24 cellular contexts compared by ENCODE assay signal in genomic region chr15:79186616-79187015, GRCh38.
DNase-seq lines count a peak whose midpoint lies in the region; ATAC-seq and TF ChIP-seq lines count a peak whose summit lies in the region.
"Had no signal": no experiment of that assay in that cellular context is flagged by ENCODE, and none has a peak within 500 bp of the region (broad histone marks: within the 10 kb centered on the region; RNA-seq: fewer than 3 reads in every experiment).

No MANE protein-coding gene starts in this region.

- no peaks in the 10 kb centered on the region for H3K4me1 ChIP-seq in HEK293 (ENCODE audit: control insufficient read depth, insufficient read depth, low read length)
- H3K4me1 ChIP-seq in RWPE2 (ENCODE audit: insufficient read depth, poor library complexity, severe bottlenecking), result no peaks in the 10 kb centered on the region
- H3K4me1 ChIP-seq: BE2C had no signal

- H3K27ac ChIP-seq in HEK293 (ENCODE audit: extremely low read depth, low read depth, low read length) (no peak overlapping the region), RWPE2 (ENCODE audit: poor library complexity, severe bottlenecking) (no peak overlapping the region), caudate nucleus (ENCODE audit: low read depth, low read length) (no peak overlapping the region), substantia nigra (ENCODE audit: low read depth, low read length, poor library complexity, severe bottlenecking) (no peak overlapping the region)
- H3K27ac ChIP-seq: BLaER1 had no signal

- POLR2A ChIA-PET in HEK293 (lab: Yijun Ruan, JAX), result no interaction called here

- H3K36me3 ChIP-seq in HEK293 (ENCODE audit: control insufficient read depth in 2 of 2, insufficient read depth in 1 of 2, low read length in 2 of 2) (no peaks in the 10 kb centered on the region), RWPE2 (ENCODE audit: low read depth) (no peaks in the 10 kb centered on the region)
- H3K36me3 ChIP-seq: BE2C, BLaER1 had no signal

- no peak for TF ChIP-seq CTCF in HEK293 (tag by site-specific recombination; IDR thresholded peaks at IDR 0.05)
- TF ChIP-seq CTCF in RWPE2 (IDR thresholded peaks at IDR 0.05; ENCODE audit: poor library complexity, severe bottlenecking), result no peak

- no peaks in the 10 kb centered on the region for H3K27me3 ChIP-seq in RWPE2 (ENCODE audit: insufficient read depth, poor library complexity, severe bottlenecking)
- H3K27me3 ChIP-seq: BE2C, BLaER1 had no signal

- DNase-seq in RWPE2 (ENCODE audit: low spot score) (peak; percentile 58), mesenteric fat pad (ENCODE audit: low spot score) (peak; percentile 75), caudate nucleus (lab: John Stamatoyannopoulos, UW) (no peak), amniotic stem cell (lab: John Stamatoyannopoulos, UW) (no peak), substantia nigra (lab: John Stamatoyannopoulos, UW) (no peak)
- DNase-seq: 8988T; ACHN; BE2C; C1 segment of cervical spinal cord; CD4-positive, alpha-beta memory T cell; CD4-positive, CD25-positive, alpha-beta regulatory T cell; CD8-positive, alpha-beta memory T cell; COR-L47; DMS 273 treated with DMSO at 0.1 percent for 48 hours; DMS153; DMS53; DMS79; DND-41; EL; GDM1 had no signal

- no peak overlapping the region for H3K4me3 ChIP-seq in HEK293 (ENCODE audit: low read depth, low read length)
- no peak overlapping the region for H3K4me3 ChIP-seq in RWPE2 (ENCODE audit: severe bottlenecking)
- H3K4me3 ChIP-seq: BLaER1, GM12878 had no signal

- CTCF ChIA-PET in HEK293 (lab: Yijun Ruan, JAX), result interaction anchor here (0.6 to 13.6 kb wide), 6 partner anchors 9 to 241 kb away, joined by 3 to 455 read pairs (median 27); no protein-coding TSS in a partner anchor

- ATAC-seq in RWPE2 (ENCODE audit: low read depth), result no peak
- peak; percentile 53 for ATAC-seq in esophagus mucosa
- ATAC-seq: GM12878 had no signal

- no peaks in the 10 kb centered on the region for H3K9me3 ChIP-seq in HEK293 (ENCODE audit: control insufficient read depth, insufficient read depth, low read depth, low read length)
- no peaks in the 10 kb centered on the region for H3K9me3 ChIP-seq in RWPE2 (ENCODE audit: severe bottlenecking)
- H3K9me3 ChIP-seq: BE2C, BLaER1 had no signal

TF ChIP-seq in HEK293, 187 proteins besides CTCF, POLR2A, EP300 and RAD21:
- TF ChIP-seq KLF1 (tag by site-specific recombination; IDR thresholded peaks at IDR 0.05), result peak; percentile 95
- no peak for TF ChIP-seq ZNF391 (tag by site-specific recombination; IDR thresholded peaks at IDR 0.05; ENCODE audit: borderline replicate concordance, low read depth)
- no peak for TF ChIP-seq ZNF248 (tag by site-specific recombination; IDR thresholded peaks at IDR 0.05)
- no peak for TF ChIP-seq SCRT1 (tag by site-specific recombination; IDR thresholded peaks at IDR 0.05; ENCODE audit: borderline replicate concordance)
- peak; percentile 79 for TF ChIP-seq PRDM4 (tag by site-specific recombination; IDR thresholded peaks at IDR 0.05)
- no peak for TF ChIP-seq ZNF416 (tag by site-specific recombination; IDR thresholded peaks at IDR 0.05)

Comparison
In these comparisons a context has a peak if more than half of its experiments do, and no peak if none do; other contexts are left out.
1. DNase-seq: peak in RWPE2 (single experiment) and mesenteric fat pad (single experiment); none in caudate nucleus (0 of 61), amniotic stem cell (single experiment) and substantia nigra (0 of 49).